In genomic region chr6:150813993-150814359, GRCh38 we compare ENCODE assay signal across 8 cellular contexts. TPM values are rescaled to one million over a fixed set of nuclear protein-coding genes. Genes with fewer than 3 reads are reported as not detected.
DNase-seq lines count a peak whose midpoint lies in the region; ATAC-seq and TF ChIP-seq lines count a peak whose summit lies in the region.

No MANE protein-coding gene starts in this region.

- H4K5ac ChIP-seq in IMR-90 (ENCODE audit: low read depth, low read length) (no peak overlapping the region), mesendoderm (ENCODE audit: low read length) (no peak overlapping the region)

- dilution Hi-C loops in IMR-90 (cut with HindIII; ENCODE audit: low sequenced_read_pairs, unreplicated experiment), result no loop called here

- in situ Hi-C loops in IMR-90 (cut with MboI; ENCODE audit: low sequenced_read_pairs), result loop anchor here (5.0 to 10.0 kb wide), 3 partner anchors 397 to 879 kb away; no protein-coding TSS in a partner anchor
- in situ Hi-C loops in HAP-1 (cut with MboI; ENCODE audit: low sequenced_read_pairs), result loop anchor here (5.0 to 25.0 kb wide), 4 partner anchors 209 to 877 kb away; partner anchors contain the start of genes ULBP2 and ULBP3

- TF ChIP-seq CTCF in IMR-90 (conservative IDR thresholded peaks at IDR 0.05; ENCODE audit: low read depth, low read length) (no peak), fibroblast of the aortic adventitia (IDR thresholded peaks at IDR 0.05; ENCODE audit: insufficient read depth, low read length) (no peak)

- H3K36me3 ChIP-seq in IMR-90 (ENCODE audit: control insufficient read depth, insufficient read depth, low read length) (peaks cover 6% of the 10 kb centered on the region), mesendoderm (ENCODE audit: control insufficient read depth, insufficient read depth, low read length) (no peaks in the 10 kb centered on the region), HAP-1 (replicated peaks) (peaks cover 42% of the 10 kb centered on the region)

- H3K27ac ChIP-seq in IMR-90 (ENCODE audit: insufficient read depth, low read length), result no peak overlapping the region
- no peak overlapping the region for H3K27ac ChIP-seq in mesendoderm (ENCODE audit: low read depth, low read length)

- POLR2A ChIA-PET in IMR-90 (lab: Charles Lee; ENCODE audit: unreplicated experiment), result no interaction called here

- no peak overlapping the region for H3K23ac ChIP-seq in IMR-90 (ENCODE audit: low read depth, low read length)
- no peak overlapping the region for H3K23ac ChIP-seq in mesendoderm (ENCODE audit: low read length)

- no peak overlapping the region for H4K8ac ChIP-seq in IMR-90 (ENCODE audit: low read depth in 2 of 2, low read length in 2 of 2)
- no peak overlapping the region for H4K8ac ChIP-seq in mesendoderm (ENCODE audit: low read depth, low read length)

- no peak overlapping the region for H2AK5ac ChIP-seq in IMR-90 (ENCODE audit: low read depth, low read length)
- no peak overlapping the region for H2AK5ac ChIP-seq in mesendoderm (ENCODE audit: low read length)

- H3K27me3 ChIP-seq in IMR-90 (ENCODE audit: control insufficient read depth, insufficient read depth, low read length) (no peaks in the 10 kb centered on the region), mesendoderm (ENCODE audit: insufficient read depth, low read length, poor library complexity) (no peaks in the 10 kb centered on the region), HAP-1 (ENCODE audit: low read depth) (no peaks in the 10 kb centered on the region)

- TF ChIP-seq POLR2A in IMR-90 (IDR thresholded peaks at IDR 0.05; ENCODE audit: low read depth, low read length), result no peak

- H3K4me3 ChIP-seq in IMR-90 (ENCODE audit: insufficient read depth, low read depth, low read length) (no peak overlapping the region), fibroblast of the aortic adventitia (ENCODE audit: low read depth, low read length) (no peak overlapping the region), mesendoderm (ENCODE audit: low read length) (no peak overlapping the region), HAP-1 (no peak overlapping the region)

- H2BK20ac ChIP-seq in IMR-90 (ENCODE audit: low read depth, low read length), result no peak overlapping the region

- H3K4me2 ChIP-seq in IMR-90 (ENCODE audit: low read depth, low read length), result peak overlapping the region; percentile 21; the same call in 1 of the 2 replicates
- no peak overlapping the region for H3K4me2 ChIP-seq in mesendoderm (ENCODE audit: low read length)

- H2BK15ac ChIP-seq in IMR-90 (ENCODE audit: low read depth, low read length), result peak overlapping the region; percentile 9; the same call in 1 of the 3 replicates
- H2BK15ac ChIP-seq in mesendoderm (replicated peaks; ENCODE audit: low read depth), result no peak overlapping the region

- no peaks in the 10 kb centered on the region for H4K20me1 ChIP-seq in IMR-90 (ENCODE audit: insufficient read depth, low read length)

- WGBS in IMR-90 (ENCODE audit: extremely low coverage in 2 of 2, insufficient read length in 1 of 2), 2 experiments, result 20% methylated on average over 1 of the region's 3 CpGs; no CpG with 5 or more reads in 1 of the 2 experiments
- no CpG with 5 or more reads among the region's 3 CpGs for WGBS in mesendoderm (ENCODE audit: extremely low coverage, insufficient coverage, low lambda C conversion rate)

- no peak overlapping the region for H2AFZ ChIP-seq in IMR-90 (replicated peaks; ENCODE audit: low read length, poor library complexity)

- peak; percentile 71 for ATAC-seq in GM21447 (IDR thresholded peaks at IDR 0.05; ENCODE audit: unreplicated experiment)
- no peak for ATAC-seq in IMR-90 (ENCODE audit: low read depth)

- no peak overlapping the region for H3K14ac ChIP-seq in IMR-90 (replicated peaks; ENCODE audit: low read depth, low read length)

- H3K9me1 ChIP-seq in IMR-90 (ENCODE audit: insufficient read depth, low read length), result no peaks in the 10 kb centered on the region

- H2BK120ac ChIP-seq in IMR-90 (ENCODE audit: low read depth, low read length) (no peak overlapping the region), mesendoderm (ENCODE audit: low read depth, low read length) (no peak overlapping the region)

- H3K4me1 ChIP-seq in IMR-90 (ENCODE audit: control insufficient read depth, insufficient read depth, low read length) (peaks cover 8% of the 10 kb centered on the region), mesendoderm (ENCODE audit: control insufficient read depth, low read depth, low read length) (no peaks in the 10 kb centered on the region), HAP-1 (no peaks in the 10 kb centered on the region; the same call in 1 of the 2 replicates)

- H2AK9ac ChIP-seq in IMR-90 (replicated peaks; ENCODE audit: low read depth, low read length, poor library complexity), result no peak overlapping the region

- no peak overlapping the region for H4K91ac ChIP-seq in IMR-90 (ENCODE audit: insufficient read depth, low read depth, low read length)

- H3K56ac ChIP-seq in IMR-90 (ENCODE audit: extremely low read depth, insufficient read depth, low read length) (no peak overlapping the region), mesendoderm (ENCODE audit: low read length) (no peak overlapping the region)

- H3K79me1 ChIP-seq in IMR-90 (ENCODE audit: low read depth in 1 of 2, low read length in 2 of 2) (peaks cover 0 to 3% of the 10 kb centered on the region in 2 experiments; a peak in 1 of 4 replicates), mesendoderm (ENCODE audit: low read length) (no peaks in the 10 kb centered on the region)

- intact Hi-C loops in IMR-90 (cut with micrococcal nuclease), result loop anchor here (2.0 to 10.0 kb wide), 4 partner anchors 209 to 879 kb away; no protein-coding TSS in a partner anchor

- H2BK5ac ChIP-seq in IMR-90 (ENCODE audit: low read depth, low read length, poor library complexity, severe bottlenecking), result no peak overlapping the region
- H2BK5ac ChIP-seq in mesendoderm (ENCODE audit: low read length), result no peak overlapping the region

- TF ChIP-seq RAD21 in IMR-90 (IDR thresholded peaks at IDR 0.05; ENCODE audit: low read length), result no peak

- no peaks in the 10 kb centered on the region for H3K9me3 ChIP-seq in IMR-90 (ENCODE audit: control insufficient read depth, insufficient read depth, low read length)
- no peaks in the 10 kb centered on the region for H3K9me3 ChIP-seq in HAP-1

- no peak overlapping the region for H3K9ac ChIP-seq in IMR-90 (ENCODE audit: low read depth, low read length)
- no peak overlapping the region for H3K9ac ChIP-seq in mesendoderm (ENCODE audit: low read length)

- CTCF ChIA-PET in IMR-90 (lab: Yijun Ruan, JAX), result interaction anchor here (1.5 kb wide), 1 partner anchor 11 kb away, joined by 6 read pairs; no protein-coding TSS in a partner anchor

- no peaks in the 10 kb centered on the region for H3K79me2 ChIP-seq in mesendoderm (ENCODE audit: control insufficient read depth, insufficient read depth, low read length)

- H3K4ac ChIP-seq in IMR-90 (ENCODE audit: low read depth, low read length) (no peak overlapping the region), mesendoderm (ENCODE audit: low read depth, low read length) (no peak overlapping the region)

- BruUV-seq in IMR-90 (replicated peaks; lab: Mats Ljungman, UMichigan), result no TSS peak

- H3K18ac ChIP-seq in IMR-90 (ENCODE audit: low read depth, low read length), result no peak overlapping the region
- H3K18ac ChIP-seq in mesendoderm (ENCODE audit: low read length), result no peak overlapping the region

- DNase-seq in Daoy (ENCODE audit: low read depth) (peak; percentile 81), IMR-90 (peak; percentile 43), fibroblast of the aortic adventitia (ENCODE audit: low read depth) (peak; percentile 59), mesendoderm (no peak), DMS114 treated with DMSO at 0.1 percent for 48 hours (lab: John Stamatoyannopoulos, UW; ENCODE audit: unreplicated experiment) (no peak), HAP-1 (ENCODE audit: low spot score in 2 of 2) (no peak), SK-N-DZ (ENCODE audit: low spot score) (no peak)

TF ChIP-seq in IMR-90, 13 proteins besides CTCF, POLR2A, EP300 and RAD21 (continues in another document):
- TF ChIP-seq SMC3 (IDR thresholded peaks at IDR 0.05; ENCODE audit: low read depth, low read length) (no peak), MAZ (IDR thresholded peaks at IDR 0.05; ENCODE audit: borderline replicate concordance, low read depth, low read length) (no peak), NFE2L2 (IDR thresholded peaks at IDR 0.05; ENCODE audit: low read depth, low read length) (no peak), ELK1 (IDR thresholded peaks at IDR 0.05; ENCODE audit: borderline replicate concordance, low read depth, low read length) (no peak), RFX5 (IDR thresholded peaks at IDR 0.05; ENCODE audit: low read depth, low read length) (no peak), BHLHE40 (IDR thresholded peaks at IDR 0.05; ENCODE audit: low read depth, low read length) (no peak), MXI1 (IDR thresholded peaks at IDR 0.05; ENCODE audit: borderline replicate concordance, low read depth, low read length) (no peak), MAFK (IDR thresholded peaks at IDR 0.05; ENCODE audit: low read depth, low read length) (no peak), FOS (IDR thresholded peaks at IDR 0.05; ENCODE audit: low read depth, low read length) (no peak), CEBPB (IDR thresholded peaks at IDR 0.05; ENCODE audit: low read depth, low read length) (no peak)

RNA-seq across cellular contexts. Expression of gene MTHFD1L, which starts 51.5 kb away (rescaled TPM):
- 17.8 and 21.6 TPM in 2 replicates for total RNA-seq in Daoy (2014; rRNA removed; shearing (Covaris generic))
- total RNA-seq in IMR-90 (2012; rRNA removed) (53.2 and 53.9 TPM in 2 replicates), fibroblast of the aortic adventitia (ENCODE audit: low replicate concordance) (39.0 and 68.7 TPM in 2 replicates)
- 39.0 and 43.5 TPM in 2 replicates for polyA plus RNA-seq in IMR-90 (2012; rRNA removed)
- polyA plus RNA-seq in IMR-90 (2012; cell fraction: cytosol; rRNA removed), result 21.0 and 28.9 TPM in 2 replicates
- 25.2 and 89.7 TPM in 2 replicates for polyA plus RNA-seq in IMR-90 (2012; cell fraction: nucleus; rRNA removed; ENCODE audit: low replicate concordance)
- polyA plus RNA-seq in mesendoderm (2013, experiment 1 of 2), result 66.0 TPM
- 66.3 TPM for polyA plus RNA-seq in mesendoderm (2013, experiment 2 of 2)
- 29.4 and 30.7 TPM in 2 replicates for polyA plus RNA-seq in SK-N-DZ (2014; cell fraction: cytosol; rRNA removed)
- polyA plus RNA-seq in SK-N-DZ (2014; cell fraction: nucleus; rRNA removed), result 16.4 and 17.8 TPM in 2 replicates

Comparison
In these comparisons a context has a peak if more than half of its experiments do, and no peak if none do; other contexts are left out.
1. DNase-seq: peak in Daoy (single experiment), IMR-90 (single experiment) and fibroblast of the aortic adventitia (single experiment); none in mesendoderm (single experiment), DMS114 treated with DMSO at 0.1 percent for 48 hours (single experiment), HAP-1 (0 of 2) and SK-N-DZ (single experiment).